11 cellular contexts compared by ENCODE assay signal in genomic region chr1:152777510-152778137, GRCh38. TPM values are rescaled to one million over a fixed set of nuclear protein-coding genes. Genes with fewer than 3 reads are reported as not detected.
DNase-seq lines count a peak whose midpoint lies in the region; TF ChIP-seq lines count a peak whose summit lies in the region.
"Had no signal": no experiment of that assay in that cellular context is flagged by ENCODE, and none has a peak within 500 bp of the region (broad histone marks: within the 10 kb centered on the region; RNA-seq: fewer than 3 reads in every experiment).

No MANE protein-coding gene starts in this region.

- H3K4me3 Mint-ChIP-seq in CD14-positive monocyte: no peak overlapping the region
- H3K4me3 Mint-ChIP-seq: central memory CD8-positive, alpha-beta T cell; natural killer cell treated with Interleukin-12 subunit alpha and Interleukin-12 subunit beta and Interleukin-15 and Interleukin-18, amount 100 ng/mL, for 72 hours had no signal

- intact Hi-C loops in CD14-positive monocyte (cut with micrococcal nuclease): no loop called here

- H3K27ac Mint-ChIP-seq in CD14-positive monocyte: no peak overlapping the region
- H3K27ac Mint-ChIP-seq: natural killer cell treated with Interleukin-12 subunit alpha and Interleukin-12 subunit beta and Interleukin-15 and Interleukin-18, amount 100 ng/mL, for 72 hours had no signal

- DNase-seq in CD14-positive monocyte (ENCODE audit: low spot score): no peak
- peak; percentile 26 for DNase-seq in GM10266 (ENCODE audit: extremely low spot score)
- peak; percentile 11 to 24 for DNase-seq in NCI-H1930 (lab: John Stamatoyannopoulos, UW)
- peak; percentile 61 for DNase-seq in epithelial cell of esophagus (ENCODE audit: low read depth)
- DNase-seq in cortex of kidney (lab: John Stamatoyannopoulos, UW): no peak
- DNase-seq in islet precursor cell: no peak
- no peak for DNase-seq in activated T-cell treated with anti-CD3 and anti-CD28 coated beads, Interleukin-2, amount 50 U/mL, for 1 hour
- DNase-seq in activated effector memory CD4-positive, alpha-beta T cell treated with Interleukin-2 at 50 U/mL for 16 hours: no peak
- DNase-seq: activated CD8-positive, alpha-beta memory T cell treated with anti-CD3 and anti-CD28 coated beads, Interleukin-2, amount 50 U/mL, for 48 hours had no signal

- TF ChIP-seq CTCF in CD14-positive monocyte (IDR thresholded peaks at IDR 0.05) (peak; percentile 14), GM10266 (IDR thresholded peaks at IDR 0.05; ENCODE audit: control insufficient read depth, insufficient read depth, low read depth, missing control alignments) (peak; percentile 34), epithelial cell of esophagus (IDR thresholded peaks at IDR 0.05; ENCODE audit: insufficient read depth, low read depth, low read length, missing control alignments) (peak; percentile 73)

- H3K4me1 Mint-ChIP-seq in CD14-positive monocyte: no peaks in the 10 kb centered on the region
- H3K4me1 Mint-ChIP-seq: central memory CD8-positive, alpha-beta T cell had no signal

- H3K27me3 Mint-ChIP-seq in CD14-positive monocyte (ENCODE audit: low read depth in 3 of 3): peaks cover 8 to 14% (median 8%) of the 10 kb centered on the region in 3 donors

- H3K4me3 ChIP-seq in epithelial cell of esophagus (ENCODE audit: low read length): no peak overlapping the region

- peaks cover 0 to 4% (median 2%) of the 10 kb centered on the region in 7 donors for H3K9me3 Mint-ChIP-seq in CD14-positive monocyte
- H3K9me3 Mint-ChIP-seq: central memory CD8-positive, alpha-beta T cell; natural killer cell treated with Interleukin-12 subunit alpha and Interleukin-12 subunit beta and Interleukin-15 and Interleukin-18, amount 100 ng/mL, for 72 hours had no signal

- no peaks in the 10 kb centered on the region for H3K36me3 Mint-ChIP-seq in CD14-positive monocyte
- H3K36me3 Mint-ChIP-seq: natural killer cell treated with Interleukin-12 subunit alpha and Interleukin-12 subunit beta and Interleukin-15 and Interleukin-18, amount 100 ng/mL, for 72 hours had no signal

RNA-seq across cellular contexts. Expression of gene LCE1F, which starts 2.7 kb away (rescaled TPM):
- polyA plus RNA-seq in CD14-positive monocyte: not detected

RNA-seq across cellular contexts. Expression of gene LCE1E, which starts 8.4 kb away (rescaled TPM):
- polyA plus RNA-seq in CD14-positive monocyte: not detected

RNA-seq across cellular contexts. Expression of gene LCE1D, which starts 18.9 kb away (rescaled TPM):
- not detected for polyA plus RNA-seq in CD14-positive monocyte

RNA-seq across cellular contexts. Expression of gene KPRP, which starts 19.8 kb away (rescaled TPM):
- polyA plus RNA-seq in CD14-positive monocyte: not detected

RNA-seq across cellular contexts. Expression of gene LCE1C, which starts 28.8 kb away (rescaled TPM):
- not detected for polyA plus RNA-seq in CD14-positive monocyte

Comparison
In these comparisons a context has a peak if more than half of its experiments do, and no peak if none do; other contexts are left out.
1. DNase-seq: peak in GM10266 (single experiment), NCI-H1930 (2 of 2) and epithelial cell of esophagus (single experiment); none in CD14-positive monocyte (single experiment), cortex of kidney (single experiment), islet precursor cell (single experiment), activated T-cell treated with anti-CD3 and anti-CD28 coated beads, Interleukin-2, amount 50 U/mL, for 1 hour (single experiment) and activated effector memory CD4-positive, alpha-beta T cell treated with Interleukin-2 at 50 U/mL for 16 hours (single experiment).
2. CTCF ChIP-seq: peak in every context shown above with its lines; median percentile 73 in epithelial cell of esophagus; 34 in GM10266; 14 in CD14-positive monocyte.